In genomic region chr1:246800800-246801199, GRCh38 we compare ENCODE assay signal across 1 cellular context.
TF ChIP-seq lines count a peak whose summit lies in the region.

No MANE protein-coding gene starts in this region.

TF ChIP-seq in HepG2, 621 proteins besides CTCF, POLR2A, EP300 and RAD21 (continued from another document):
- no peak for TF ChIP-seq SMARCC2 (IDR thresholded peaks at IDR 0.05)
- TF ChIP-seq ZNF598 (CRISPR knock-in tag; IDR thresholded peaks at IDR 0.05; ENCODE audit: borderline replicate concordance), result 0 out of 2 replicates have a peak, but pooled peaks have one; percentile 17
- TF ChIP-seq ZFP37 (CRISPR knock-in tag; IDR thresholded peaks at IDR 0.05; ENCODE audit: borderline replicate concordance), result no peak
